8 cellular contexts compared by ENCODE assay signal in the genomic region with DNA sequence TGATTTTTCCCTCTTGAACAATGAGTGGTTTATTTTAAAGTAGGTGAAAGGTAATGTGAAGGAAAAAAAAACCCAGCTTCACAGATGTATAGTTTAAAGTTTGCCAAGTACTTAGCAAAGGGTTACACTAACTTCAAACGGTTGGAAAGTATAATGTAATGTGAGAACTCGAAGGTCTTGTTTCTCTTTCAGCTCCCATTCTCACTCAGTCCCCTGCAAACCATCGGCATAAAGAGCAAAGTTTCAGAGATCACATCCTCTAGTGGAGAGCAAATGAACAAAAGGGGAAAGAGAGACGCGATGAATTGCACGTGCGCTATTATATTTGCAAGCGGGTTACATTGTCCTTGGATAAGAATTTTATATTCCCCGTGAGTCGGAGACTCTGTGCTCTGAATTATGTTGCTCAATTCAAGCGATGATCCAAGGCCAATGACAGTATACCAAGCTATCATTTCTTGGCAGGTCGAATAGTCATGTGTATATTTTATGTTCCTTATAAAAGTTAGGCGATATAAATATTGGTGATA. TPM values are rescaled to one million over a fixed set of nuclear protein-coding genes. Genes with fewer than 3 reads are reported as not detected.
A peak's percentile ranks its signal among the peaks of the same experiment; 100 is the strongest.
DNase-seq lines count a peak whose midpoint lies in the region; ATAC-seq, FAIRE-seq and TF ChIP-seq lines count a peak whose summit lies in the region.

No MANE protein-coding gene starts in this region.

- no peak overlapping the region for H3K27ac Mint-ChIP-seq in activated CD4-positive, alpha-beta T cell treated with anti-CD3 and anti-CD28 coated beads, Interleukin-2, amount 10 ng/mL, durations not matched to agents 7 days and 5 days

- peak overlapping the region; percentile 15 to 20 for H3K9ac ChIP-seq in duodenal mucosa (ENCODE audit: low read depth in 1 of 2, low read length in 2 of 2)

- H3K9me3 Mint-ChIP-seq in activated CD4-positive, alpha-beta T cell treated with anti-CD3 and anti-CD28 coated beads, Interleukin-2, amount 10 ng/mL, durations not matched to agents 7 days and 5 days: no peaks in the 10 kb centered on the region

- peaks cover 3% of the 10 kb centered on the region for H3K27me3 Mint-ChIP-seq in activated CD4-positive, alpha-beta T cell treated with anti-CD3 and anti-CD28 coated beads, Interleukin-2, amount 10 ng/mL, durations not matched to agents 7 days and 5 days

- no peaks in the 10 kb centered on the region for H3K27me3 ChIP-seq in duodenal mucosa (ENCODE audit: control insufficient read depth in 1 of 2, insufficient read depth in 2 of 2, low read length in 2 of 2)
- H3K27me3 ChIP-seq in pancreas: no peaks in the 10 kb centered on the region

- peak; percentile 70 for DNase-seq in GM13976 (ENCODE audit: low spot score)
- peak; percentile 83 for DNase-seq in LNCaP clone FGC (ENCODE audit: low read depth)
- peak in 1 of 6 donors; percentile 16 for DNase-seq in pancreas
- no peak for DNase-seq in NAMALWA (ENCODE audit: low spot score)
- DNase-seq in NCI-H1436 treated with DMSO at 0.1 percent for 48 hours (lab: John Stamatoyannopoulos, UW): no peak
- no peak for DNase-seq in activated CD4-positive, alpha-beta T cell treated with anti-CD3 and anti-CD28 coated beads, Interleukin-2, amount 10 ng/mL, durations not matched to agents 7 days and 5 days

- WGBS in pancreas, 2 donors: 5 to 6% methylated on average over 13 of the region's 13 CpGs

- in situ Hi-C loops in GM13976 (cut with MboI; ENCODE audit: low sequenced_read_pairs, unreplicated experiment): loop anchor here (10.0 kb wide), 2 partner anchors 215 to 325 kb away; no protein-coding TSS in a partner anchor

- no peak for FAIRE-seq in pancreas (lab: Jason Lieb, UNC)

- ATAC-seq in GM21786 (IDR thresholded peaks at IDR 0.05; ENCODE audit: unreplicated experiment): peak; percentile 99
- peak; percentile 72 to 85 (median 82) for ATAC-seq in pancreas

- H3K36me3 Mint-ChIP-seq in activated CD4-positive, alpha-beta T cell treated with anti-CD3 and anti-CD28 coated beads, Interleukin-2, amount 10 ng/mL, durations not matched to agents 7 days and 5 days (ENCODE audit: low read depth): no peaks in the 10 kb centered on the region

- H3K36me3 ChIP-seq in duodenal mucosa (ENCODE audit: control insufficient read depth in 1 of 2, insufficient read depth in 2 of 2, low read length in 2 of 2) (no peaks in the 10 kb centered on the region), pancreas (no peaks in the 10 kb centered on the region)

- POLR2A ChIA-PET in activated CD4-positive, alpha-beta T cell treated with anti-CD3 and anti-CD28 coated beads, Interleukin-2, amount 10 ng/mL, durations not matched to agents 7 days and 5 days (lab: Charles Lee): no interaction called here

- CTCF ChIA-PET in activated CD4-positive, alpha-beta T cell treated with anti-CD3 and anti-CD28 coated beads, Interleukin-2, amount 10 ng/mL, durations not matched to agents 7 days and 5 days (lab: Charles Lee): interaction anchor here (0.6 to 1.1 kb wide), 4 partner anchors 9 to 1908 kb away, joined by 3 to 4 read pairs (median 4); no protein-coding TSS in a partner anchor

- H3K4me3 ChIP-seq in LNCaP clone FGC (ENCODE audit: low read depth, low read length): peak overlapping the region; percentile 29
- H3K4me3 ChIP-seq in duodenal mucosa (ENCODE audit: low read depth in 1 of 2, low read length in 2 of 2): peak overlapping the region; percentile 43 to 52
- peak overlapping the region in 2 of 4 donors; percentile 8 to 20 for H3K4me3 ChIP-seq in pancreas

- peaks cover 10% of the 10 kb centered on the region for H3K4me1 Mint-ChIP-seq in activated CD4-positive, alpha-beta T cell treated with anti-CD3 and anti-CD28 coated beads, Interleukin-2, amount 10 ng/mL, durations not matched to agents 7 days and 5 days

- intact Hi-C loops in pancreas (cut with DNase I): no loop called here

- TF ChIP-seq CTCF in GM13976 (IDR thresholded peaks at IDR 0.05; ENCODE audit: borderline replicate concordance, control extremely low read depth, extremely low read depth, insufficient read depth, missing control alignments) (no peak), LNCaP clone FGC (IDR thresholded peaks at IDR 0.05; ENCODE audit: control insufficient read depth, extremely low read depth, insufficient read depth) (peak; percentile 48), pancreas (IDR thresholded peaks at IDR 0.05) (no peak)

- H3K4me3 Mint-ChIP-seq in activated CD4-positive, alpha-beta T cell treated with anti-CD3 and anti-CD28 coated beads, Interleukin-2, amount 10 ng/mL, durations not matched to agents 7 days and 5 days: no peak overlapping the region

- H3K27ac ChIP-seq in duodenal mucosa (ENCODE audit: low read depth, low read length) (no peak overlapping the region), pancreas (peak overlapping the region; percentile 15 to 57 (median 53))

- H3K4me1 ChIP-seq in duodenal mucosa (ENCODE audit: control insufficient read depth in 1 of 2, insufficient read depth in 2 of 2, low read length in 2 of 2) (peaks cover 7 to 36% of the 10 kb centered on the region in 2 donors), pancreas (peaks cover 0 to 31% (median 10%) of the 10 kb centered on the region in 3 donors)

- H3K9me3 ChIP-seq in duodenal mucosa (ENCODE audit: control insufficient read depth in 1 of 2, low read length in 2 of 2) (peaks cover 0 to 1% of the 10 kb centered on the region in 2 donors), pancreas (no peaks in the 10 kb centered on the region)

RNA-seq across cellular contexts. Expression of gene BIRC3, which starts 37.6 kb away (rescaled TPM):
- total RNA-seq in pancreas: 10 to 100 TPM in 2 of 6 donors, 1 to 10 TPM in 4; 4.8 to 47.3 (median 8.5) TPM
- 1 to 10 TPM; 5.4 to 8.9 TPM for polyA plus RNA-seq in pancreas
- 10 to 100 TPM; 33.1 to 39.6 TPM for total RNA-seq in activated CD4-positive, alpha-beta T cell treated with anti-CD3 and anti-CD28 coated beads, Interleukin-2, amount 10 ng/mL, durations not matched to agents 7 days and 5 days

Comparison
In these comparisons a context has a peak if more than half of its experiments do, and no peak if none do; other contexts are left out.
1. DNase-seq: peak in GM13976 (single experiment) and LNCaP clone FGC (single experiment); none in NAMALWA (single experiment), NCI-H1436 treated with DMSO at 0.1 percent for 48 hours (single experiment) and activated CD4-positive, alpha-beta T cell treated with anti-CD3 and anti-CD28 coated beads, Interleukin-2, amount 10 ng/mL, durations not matched to agents 7 days and 5 days (single experiment).